Comparison of ENCODE assay signal across 1 cellular context in the genomic region with DNA sequence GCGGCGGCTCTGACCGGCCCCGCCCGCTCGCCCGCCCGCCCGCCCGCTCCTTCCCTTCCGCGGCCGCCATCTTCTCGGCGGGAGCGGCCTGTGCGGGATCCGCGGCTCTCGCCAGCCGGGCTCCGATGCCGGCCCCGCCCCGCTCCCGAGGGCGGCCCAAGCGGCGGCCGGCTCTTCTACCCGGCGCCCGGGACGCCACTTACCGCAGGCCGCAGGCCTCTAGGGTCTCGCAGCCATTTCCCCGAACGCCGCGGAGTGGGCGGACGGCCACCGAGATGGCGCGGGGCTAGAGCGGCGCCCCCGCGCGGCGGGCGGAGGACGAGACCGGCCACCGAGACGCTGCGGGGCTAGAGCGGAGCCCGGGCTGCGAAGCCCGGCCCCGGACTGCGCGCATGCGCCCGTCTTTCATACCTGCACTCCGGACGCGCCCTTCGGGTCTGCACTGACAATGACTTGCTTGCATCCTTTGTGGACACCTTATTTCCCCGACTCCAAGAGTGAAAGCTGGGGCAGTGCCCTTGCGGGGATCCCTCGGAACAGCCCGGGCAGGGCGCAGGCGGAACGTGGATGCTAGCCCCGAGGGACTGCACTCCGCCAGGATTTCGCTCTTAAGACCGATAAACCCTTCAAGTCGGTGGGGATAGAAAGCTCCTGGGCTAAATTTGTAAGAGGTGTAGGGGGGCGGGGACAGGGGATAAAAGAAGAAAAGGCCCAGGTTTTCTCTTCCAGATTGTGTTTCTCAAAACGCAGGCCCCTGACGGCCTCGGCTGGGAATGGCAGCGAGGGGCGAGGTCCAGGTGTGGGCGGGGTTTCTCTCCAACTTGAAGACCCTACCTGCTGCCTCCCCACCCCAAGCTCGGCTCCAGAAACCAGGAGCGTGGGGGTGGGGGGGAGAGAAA.
TF ChIP-seq lines count a peak whose summit lies in the region.

A gene (minus strand): TSS at position 277 of the 899 bp plus-strand sequence.

TF ChIP-seq in neural cell, 6 proteins besides CTCF, POLR2A, EP300 and RAD21 (continued from another document):
- TF ChIP-seq, protein P1, sequence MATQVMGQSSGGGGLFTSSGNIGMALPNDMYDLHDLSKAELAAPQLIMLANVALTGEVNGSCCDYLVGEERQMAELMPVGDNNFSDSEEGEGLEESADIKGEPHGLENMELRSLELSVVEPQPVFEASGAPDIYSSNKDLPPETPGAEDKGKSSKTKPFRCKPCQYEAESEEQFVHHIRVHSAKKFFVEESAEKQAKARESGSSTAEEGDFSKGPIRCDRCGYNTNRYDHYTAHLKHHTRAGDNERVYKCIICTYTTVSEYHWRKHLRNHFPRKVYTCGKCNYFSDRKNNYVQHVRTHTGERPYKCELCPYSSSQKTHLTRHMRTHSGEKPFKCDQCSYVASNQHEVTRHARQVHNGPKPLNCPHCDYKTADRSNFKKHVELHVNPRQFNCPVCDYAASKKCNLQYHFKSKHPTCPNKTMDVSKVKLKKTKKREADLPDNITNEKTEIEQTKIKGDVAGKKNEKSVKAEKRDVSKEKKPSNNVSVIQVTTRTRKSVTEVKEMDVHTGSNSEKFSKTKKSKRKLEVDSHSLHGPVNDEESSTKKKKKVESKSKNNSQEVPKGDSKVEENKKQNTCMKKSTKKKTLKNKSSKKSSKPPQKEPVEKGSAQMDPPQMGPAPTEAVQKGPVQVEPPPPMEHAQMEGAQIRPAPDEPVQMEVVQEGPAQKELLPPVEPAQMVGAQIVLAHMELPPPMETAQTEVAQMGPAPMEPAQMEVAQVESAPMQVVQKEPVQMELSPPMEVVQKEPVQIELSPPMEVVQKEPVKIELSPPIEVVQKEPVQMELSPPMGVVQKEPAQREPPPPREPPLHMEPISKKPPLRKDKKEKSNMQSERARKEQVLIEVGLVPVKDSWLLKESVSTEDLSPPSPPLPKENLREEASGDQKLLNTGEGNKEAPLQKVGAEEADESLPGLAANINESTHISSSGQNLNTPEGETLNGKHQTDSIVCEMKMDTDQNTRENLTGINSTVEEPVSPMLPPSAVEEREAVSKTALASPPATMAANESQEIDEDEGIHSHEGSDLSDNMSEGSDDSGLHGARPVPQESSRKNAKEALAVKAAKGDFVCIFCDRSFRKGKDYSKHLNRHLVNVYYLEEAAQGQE (IDR thresholded peaks at IDR 0.05; ENCODE audit: borderline replicate concordance): peak; percentile 82
- TF ChIP-seq TAF1 (IDR thresholded peaks at IDR 0.05; ENCODE audit: low read depth) (peak; percentile 83), MXI1 (conservative IDR thresholded peaks at IDR 0.05; ENCODE audit: poor library complexity, severe bottlenecking) (peak; percentile 72)
